ENCODE assay signal across 20 cellular contexts in the genomic region with DNA sequence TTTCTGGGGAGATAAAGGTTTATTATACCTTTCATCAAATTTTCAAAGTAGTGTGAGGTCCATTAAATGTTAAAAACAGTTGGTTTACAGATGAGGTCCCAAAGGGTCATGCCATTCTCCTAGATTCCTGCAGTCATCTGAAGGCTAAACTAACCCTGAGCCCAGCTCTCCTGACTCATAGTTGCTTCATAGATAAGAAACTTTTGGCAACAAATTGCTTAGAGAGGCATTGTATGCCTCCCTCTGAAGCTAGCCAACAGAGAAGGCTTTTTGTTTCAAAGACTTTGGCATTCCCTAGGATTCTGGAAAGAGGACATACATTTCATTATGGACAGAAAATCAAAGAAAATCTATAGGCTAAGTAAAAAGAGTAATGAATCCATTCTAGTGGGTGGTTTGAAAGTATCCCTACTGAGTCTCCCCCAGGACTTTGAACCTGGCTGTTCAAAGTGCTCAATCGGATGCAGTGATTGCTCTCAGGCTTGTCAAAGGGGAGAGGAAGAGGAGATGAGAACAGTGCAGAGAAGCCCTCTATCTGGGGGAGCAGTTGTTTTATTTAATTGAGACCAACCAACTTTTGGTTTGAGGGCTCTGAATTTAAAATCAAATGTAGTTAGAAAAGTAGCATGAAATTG.
A peak's percentile ranks its signal among the peaks of the same experiment; 100 is the strongest.
DNase-seq lines count a peak whose midpoint lies in the region; ATAC-seq, FAIRE-seq and TF ChIP-seq lines count a peak whose summit lies in the region.
"Had no signal": no experiment of that assay in that cellular context is flagged by ENCODE, and none has a peak within 500 bp of the region (broad histone marks: within the 10 kb centered on the region; RNA-seq: fewer than 3 reads in every experiment).

No MANE protein-coding gene starts in this region.

- no peaks in the 10 kb centered on the region for H4K20me1 ChIP-seq in keratinocyte (ENCODE audit: control insufficient read depth, extremely low read depth, insufficient read depth, low read length)

- H3K79me2 ChIP-seq in keratinocyte (ENCODE audit: control insufficient read depth, insufficient read depth, low read length) = no peaks in the 10 kb centered on the region

- WGBS in esophagus squamous epithelium, 2 donors = 57 to 67% methylated on average over 1 of the region's 1 CpG

- intact Hi-C loops in Right ventricle myocardium superior (cut with DNase I) = no loop called here
- intact Hi-C loops in Right ventricle myocardium inferior (cut with DNase I) = no loop called here
- intact Hi-C loops in upper lobe of right lung (cut with DNase I) = no loop called here
- intact Hi-C loops in esophagus squamous epithelium (cut with DNase I) = no loop called here

- H3K27me3 ChIP-seq in bronchial epithelial cell (ENCODE audit: control insufficient read depth, insufficient read depth, low read length) (no peaks in the 10 kb centered on the region), keratinocyte (ENCODE audit: control insufficient read depth, extremely low read depth, insufficient read depth, low read length) (no peaks in the 10 kb centered on the region), upper lobe of right lung (no peaks in the 10 kb centered on the region), esophagus squamous epithelium (no peaks in the 10 kb centered on the region)

- H3K27ac ChIP-seq in keratinocyte (ENCODE audit: control insufficient read depth, insufficient read depth, low read length) = no peak overlapping the region
- peak overlapping the region; percentile 3 for H3K27ac ChIP-seq in upper lobe of right lung
- H3K27ac ChIP-seq in esophagus squamous epithelium = peak overlapping the region in 1 of 4 donors; percentile 3
- H3K27ac ChIP-seq: PC-9, thoracic aorta had no signal

- dilution Hi-C loops in keratinocyte (cut with MboI; ENCODE audit: extremely low pct_ligation_motif_present, low sequenced_read_pairs) = no loop called here

- ATAC-seq in Right ventricle myocardium superior (ENCODE audit: poor library complexity) = peak; percentile 68
- no peak for ATAC-seq in Right ventricle myocardium inferior
- ATAC-seq in upper lobe of right lung = no peak
- ATAC-seq: left colon had no signal

- H3K4me3 ChIP-seq in bronchial epithelial cell (ENCODE audit: low read depth, low read length) (no peak overlapping the region), keratinocyte (ENCODE audit: control insufficient read depth in 2 of 3, extremely low read depth in 1 of 3, insufficient read depth in 2 of 3, low read depth in 1 of 3, low read length in 3 of 3) (no peak overlapping the region), upper lobe of right lung (no peak overlapping the region), esophagus squamous epithelium (no peak overlapping the region)
- H3K4me3 ChIP-seq: PC-9, thoracic aorta had no signal

- no peak overlapping the region for H3K9ac ChIP-seq in keratinocyte (ENCODE audit: control insufficient read depth, extremely low read depth, insufficient read depth, low read length)

- H2AFZ ChIP-seq in keratinocyte (ENCODE audit: control insufficient read depth, low read length) = no peak overlapping the region
- H2AFZ ChIP-seq: PC-9 had no signal

- no peaks in the 10 kb centered on the region for H3K36me3 ChIP-seq in bronchial epithelial cell (ENCODE audit: control insufficient read depth, insufficient read depth, low read length)
- no peaks in the 10 kb centered on the region for H3K36me3 ChIP-seq in keratinocyte (ENCODE audit: control insufficient read depth in 2 of 2, extremely low read depth in 1 of 2, insufficient read depth in 2 of 2, low read length in 2 of 2)
- H3K36me3 ChIP-seq in upper lobe of right lung = no peaks in the 10 kb centered on the region
- no peaks in the 10 kb centered on the region for H3K36me3 ChIP-seq in esophagus squamous epithelium
- H3K36me3 ChIP-seq: thoracic aorta had no signal

- H3K4me1 ChIP-seq in keratinocyte (ENCODE audit: control insufficient read depth, extremely low read depth, insufficient read depth, low read length) = peaks cover 34% of the 10 kb centered on the region
- no peaks in the 10 kb centered on the region for H3K4me1 ChIP-seq in upper lobe of right lung
- H3K4me1 ChIP-seq in esophagus squamous epithelium = peaks cover 0 to 15% (median 13%) of the 10 kb centered on the region in 3 donors

- DNase-seq in Right ventricle myocardium superior = no peak
- DNase-seq in Right ventricle myocardium inferior (ENCODE audit: missing footprints) = no peak
- peak; percentile 78 for DNase-seq in bronchial epithelial cell (ENCODE audit: low read depth)
- no peak for DNase-seq in keratinocyte (ENCODE audit: low read depth, low spot score)
- DNase-seq in upper lobe of right lung = no peak
- no peak for DNase-seq in putamen (ENCODE audit: low spot score)
- no peak for DNase-seq in esophagus squamous epithelium (lab: John Stamatoyannopoulos, UW)
- DNase-seq in central memory CD4-positive, alpha-beta T cell = no peak
- DNase-seq: 8988T; activated CD4-positive, alpha-beta T cell treated with anti-CD3 and anti-CD28 coated beads, Interleukin-2, amount 50 U/mL, for 1 hour; activated naive CD4-positive, alpha-beta T cell treated with Interleukin-2 at 50 U/mL for 16 hours; DMS 273 treated with DMSO at 0.1 percent for 48 hours; hypothalamus; left colon; NCI-H1417; NCI-H774; occipital lobe; PC-9; stimulated activated CD4-positive, alpha-beta T cell treated with anti-CD3 and anti-CD28 coated beads, Interleukin-4, amount 100 ng/mL, for 1 hour had no signal

- FAIRE-seq in bronchial epithelial cell (lab: Jason Lieb, UNC) (no peak), keratinocyte (lab: Jason Lieb, UNC) (peak; percentile 67)

- H3K4me2 ChIP-seq in keratinocyte (ENCODE audit: control insufficient read depth, extremely low read depth, insufficient read depth, low read depth, low read length) = no peak overlapping the region
- H3K4me2 ChIP-seq: PC-9 had no signal

- no peak for TF ChIP-seq POLR2A in esophagus squamous epithelium (IDR thresholded peaks at IDR 0.05)

- TF ChIP-seq CTCF in bronchial epithelial cell (IDR thresholded peaks at IDR 0.05; ENCODE audit: insufficient read depth, low read length, severe bottlenecking) = no peak
- TF ChIP-seq CTCF in keratinocyte (optimal IDR thresholded peaks at IDR 0.05 in 1 of 3, IDR thresholded peaks at IDR 0.05 in 1 of 3, conservative IDR thresholded peaks at IDR 0.05 in 1 of 3; ENCODE audit: extremely low read depth in 1 of 3, insufficient read depth in 2 of 3, low read length in 3 of 3) = no peak
- no peak for TF ChIP-seq CTCF in upper lobe of right lung (IDR thresholded peaks at IDR 0.05)
- no peak for TF ChIP-seq CTCF in esophagus squamous epithelium (IDR thresholded peaks at IDR 0.05)

- H3K9me1 ChIP-seq in keratinocyte (ENCODE audit: control insufficient read depth, extremely low read depth, insufficient read depth, low read length) = no peaks in the 10 kb centered on the region

- H3K9me3 ChIP-seq in keratinocyte (ENCODE audit: control insufficient read depth, low read depth, low read length) (no peaks in the 10 kb centered on the region), upper lobe of right lung (no peaks in the 10 kb centered on the region), esophagus squamous epithelium (no peaks in the 10 kb centered on the region)
- H3K9me3 ChIP-seq: thoracic aorta had no signal
